Comparison of ENCODE assay signal across 14 cellular contexts in the genomic region with DNA sequence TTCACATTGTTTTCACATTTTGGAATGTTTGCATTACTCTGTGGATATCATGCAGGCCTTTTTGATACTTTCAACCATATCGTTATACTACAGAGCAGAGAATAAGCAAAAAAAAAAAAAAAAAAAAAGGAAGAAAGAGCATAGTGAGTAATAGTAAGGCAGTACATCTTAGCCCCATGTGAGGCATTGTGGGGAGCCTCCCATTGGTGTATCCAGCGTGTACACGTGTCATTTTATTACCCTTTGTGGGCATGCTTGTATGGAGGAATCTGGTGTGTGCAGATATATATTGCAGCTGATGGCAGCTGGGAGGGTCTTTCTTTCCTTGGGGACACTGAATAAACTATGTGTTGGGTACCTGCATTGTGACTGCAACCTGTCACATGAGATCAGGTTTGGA. TPM values are rescaled to one million over a fixed set of nuclear protein-coding genes. Genes with fewer than 3 reads are reported as not detected.
A peak's percentile ranks its signal among the peaks of the same experiment; 100 is the strongest.
DNase-seq lines count a peak whose midpoint lies in the region; TF ChIP-seq lines count a peak whose summit lies in the region.
"Had no signal": no experiment of that assay in that cellular context is flagged by ENCODE, and none has a peak within 500 bp of the region (broad histone marks: within the 10 kb centered on the region; RNA-seq: fewer than 3 reads in every experiment).

No MANE protein-coding gene starts in this region.

- H4K91ac ChIP-seq in H9 (ENCODE audit: insufficient read length, low read depth, low read length), result no peak overlapping the region

- H3K9ac ChIP-seq in GM23248, result no peak overlapping the region
- no peak overlapping the region for H3K9ac ChIP-seq in H9 (ENCODE audit: extremely low read depth, insufficient read length, low read length)
- H3K9ac ChIP-seq: KMS-11 had no signal

- H3K4me1 Mint-ChIP-seq in osteocyte (ENCODE audit: unreplicated experiment), result peaks cover 34% of the 10 kb centered on the region
- H3K4me1 Mint-ChIP-seq in H9, result peaks cover 9 to 10% of the 10 kb centered on the region in 2 experiments

- H3K4me3 Mint-ChIP-seq in osteocyte (ENCODE audit: unreplicated experiment) (no peak overlapping the region), H9 (no peak overlapping the region)
- H3K4me3 Mint-ChIP-seq: CD4-positive, CD25-positive, alpha-beta regulatory T cell had no signal

- H3K56ac ChIP-seq in H9 (ENCODE audit: insufficient read length, low read depth, low read length), result no peak overlapping the region

- H3K14ac ChIP-seq in H9 (ENCODE audit: insufficient read depth, low read length), result no peak overlapping the region

- H2AFZ ChIP-seq in GM23248 (no peak overlapping the region), H9 (ENCODE audit: low read length) (no peak overlapping the region)

- H3K9me3 ChIP-seq in GM23248 (ENCODE audit: low read depth) (no peaks in the 10 kb centered on the region), H9 (ENCODE audit: control insufficient read depth, low read depth, low read length) (no peaks in the 10 kb centered on the region)

- H3T11ph ChIP-seq in H9 (ENCODE audit: low read length), result no peak overlapping the region

- no peak overlapping the region for H2BK15ac ChIP-seq in H9 (ENCODE audit: low read depth, low read length)

- H2AK5ac ChIP-seq in H9 (ENCODE audit: insufficient read length, low read length), result no peak overlapping the region

- H3K4me2 ChIP-seq in GM23248 (ENCODE audit: unreplicated experiment) (peak overlapping the region; percentile 58), H9 (ENCODE audit: insufficient read depth, insufficient read length, low read length) (no peak overlapping the region)
- H3K4me2 ChIP-seq: KMS-11 had no signal

- peaks cover 36% of the 10 kb centered on the region for H3K36me3 Mint-ChIP-seq in osteocyte (ENCODE audit: unreplicated experiment)
- peaks cover 23 to 37% (median 31%) of the 10 kb centered on the region in 3 experiments for H3K36me3 Mint-ChIP-seq in H9 (ENCODE audit: insufficient read depth in 1 of 3, low read depth in 3 of 3)

- no peak for TF ChIP-seq POLR2A in erythroblast (IDR thresholded peaks at IDR 0.05; ENCODE audit: low read length)

- H3K79me2 ChIP-seq in GM23248 (ENCODE audit: insufficient read depth), result peaks cover 86% of the 10 kb centered on the region
- peaks cover 6% of the 10 kb centered on the region; the same call in 1 of the 2 replicates for H3K79me2 ChIP-seq in H9 (ENCODE audit: insufficient read depth, low read length)

- H3K9me3 Mint-ChIP-seq in osteocyte (ENCODE audit: unreplicated experiment) (peaks cover 15% of the 10 kb centered on the region), H9 (peaks cover 27 to 28% of the 10 kb centered on the region in 2 experiments)

- H3K18ac ChIP-seq in H9 (ENCODE audit: insufficient read length, low read depth, low read length), result no peak overlapping the region

- no peak overlapping the region for H2BK20ac ChIP-seq in H9 (ENCODE audit: low read depth, low read length, poor library complexity, severe bottlenecking)

- peaks cover 4% of the 10 kb centered on the region for H3K79me1 ChIP-seq in H9 (ENCODE audit: insufficient read depth, low read depth, low read length, poor library complexity, severe bottlenecking)

- WGBS in GM23248 (ENCODE audit: low coverage in 1 of 2, low lambda C conversion rate in 2 of 2, missing lambda C conversion rate in 2 of 2), 2 experiments, result 23 to 24% methylated on average over 3 of the region's 3 CpGs
- WGBS in H9 (ENCODE audit: extremely low coverage, insufficient read length, low lambda C conversion rate), result no CpG with 5 or more reads among the region's 3 CpGs

- H3K23ac ChIP-seq in H9 (ENCODE audit: insufficient read length, low read depth, low read length), result no peak overlapping the region

- H3K27ac Mint-ChIP-seq in osteocyte (ENCODE audit: unreplicated experiment) (peak overlapping the region; percentile 75), H9 (no peak overlapping the region)

- H3K23me2 ChIP-seq in H9 (ENCODE audit: insufficient read length, low read depth, low read length, poor library complexity, severe bottlenecking), result no peaks in the 10 kb centered on the region

- peaks cover 5% of the 10 kb centered on the region for H3K4me1 ChIP-seq in GM23248 (ENCODE audit: insufficient read depth)
- no peaks in the 10 kb centered on the region for H3K4me1 ChIP-seq in H9 (ENCODE audit: insufficient read depth, low read length)
- H3K4me1 ChIP-seq: Peyer's patch had no signal

- H3K27me3 ChIP-seq in GM23248 (replicated peaks; ENCODE audit: insufficient read depth) (no peaks in the 10 kb centered on the region), H9 (ENCODE audit: insufficient read depth, low read length) (no peaks in the 10 kb centered on the region)
- H3K27me3 ChIP-seq: MG63, Peyer's patch had no signal

- no peak overlapping the region for H3K4me3 ChIP-seq in GM23248
- H3K4me3 ChIP-seq: MG63, Peyer's patch had no signal

- H4K8ac ChIP-seq in H9 (replicated peaks; ENCODE audit: insufficient read length, low read depth, low read length), result no peak overlapping the region

- H3K36me3 ChIP-seq in GM23248 (ENCODE audit: low read depth), result peaks cover 5% of the 10 kb centered on the region

- no peak overlapping the region for H4K5ac ChIP-seq in H9 (ENCODE audit: insufficient read length, low read depth, low read length)

- DNase-seq in GM23248 (peak; percentile 50), LHCN-M2 (ENCODE audit: low read depth) (peak; percentile 58), foreskin melanocyte (peak; percentile 42), osteocyte (ENCODE audit: extremely low spot score, unreplicated experiment) (no peak), H9 (no peak), erythroblast (lab: John Stamatoyannopoulos, UW) (no peak), retina (no peak)
- DNase-seq: CD4-positive, CD25-positive, alpha-beta regulatory T cell; MG63; NCI-H1930; NCI-H510A treated with DMSO at 0.1 percent for 48 hours; Peyer's patch; SHP77 had no signal

- no peak for TF ChIP-seq CTCF in osteocyte (IDR thresholded peaks at IDR 0.05)
- no peak for TF ChIP-seq CTCF in H9 (conservative IDR thresholded peaks at IDR 0.05)

- H3K27ac ChIP-seq in GM23248, result peak overlapping the region; percentile 49
- no peak overlapping the region for H3K27ac ChIP-seq in H9 (ENCODE audit: insufficient read length, low read depth, low read length)
- H3K27ac ChIP-seq: KMS-11, Peyer's patch had no signal

- H3K4ac ChIP-seq in H9 (ENCODE audit: low read depth, low read length), result no peak overlapping the region

- in situ Hi-C loops in GM23248 (cut with MboI), result no loop called here

- no peak overlapping the region for H2BK5ac ChIP-seq in H9 (ENCODE audit: insufficient read length, low read length)

- H2BK12ac ChIP-seq in H9 (ENCODE audit: insufficient read length, low read depth, low read length), result no peak overlapping the region

- no peak overlapping the region for H2BK120ac ChIP-seq in H9 (ENCODE audit: low read depth, low read length, poor library complexity, severe bottlenecking)

- no peaks in the 10 kb centered on the region for H3K9me2 ChIP-seq in GM23248 (ENCODE audit: insufficient read depth)

- peaks cover 3% of the 10 kb centered on the region; the same call in 1 of the 2 replicates for H4K20me1 ChIP-seq in GM23248 (ENCODE audit: insufficient read depth)
- H4K20me1 ChIP-seq in H9 (ENCODE audit: control insufficient read depth, insufficient read depth, insufficient read length), result no peaks in the 10 kb centered on the region

- 0 out of 2 replicates have a peak, but pooled peaks cover 3% of the 10 kb centered on the region for H3F3A ChIP-seq in GM23248 (ENCODE audit: insufficient read depth)

- H3K27me3 Mint-ChIP-seq in osteocyte (ENCODE audit: unreplicated experiment), result no peaks in the 10 kb centered on the region
- no peaks in the 10 kb centered on the region for H3K27me3 Mint-ChIP-seq in H9 (ENCODE audit: low read depth)
- H3K27me3 Mint-ChIP-seq: CD4-positive, CD25-positive, alpha-beta regulatory T cell had no signal

RNA-seq across cellular contexts. Expression of gene R3HCC1L, which starts 19.6 kb away (rescaled TPM):
- total RNA-seq in GM23248 (2014; rRNA removed; shearing (Covaris generic)), result 10.2 and 12.8 TPM in 2 replicates
- 8.2 and 8.3 TPM in 2 replicates for polyA plus RNA-seq in GM23248 (2016; fragmentation: Nextera tagmentation; extraction: Ambion mirVana)
- total RNA-seq in LHCN-M2 (2014; rRNA removed) (10.4 and 14.0 TPM in 2 replicates), osteocyte (11.3 TPM in 2 replicates), H9 (2021) (15.5 and 18.5 TPM in 2 replicates)
- polyA plus RNA-seq in LHCN-M2 (2012), result 4.5 TPM

Comparison
In these comparisons a context has a peak if more than half of its experiments do, and no peak if none do; other contexts are left out.
1. DNase-seq: peak in GM23248 (single experiment), LHCN-M2 (single experiment) and foreskin melanocyte (single experiment); none in osteocyte (single experiment), H9 (single experiment), erythroblast (0 of 2) and retina (single experiment).